Comparison of ENCODE assay signal across 8 cellular contexts in the genomic region with DNA sequence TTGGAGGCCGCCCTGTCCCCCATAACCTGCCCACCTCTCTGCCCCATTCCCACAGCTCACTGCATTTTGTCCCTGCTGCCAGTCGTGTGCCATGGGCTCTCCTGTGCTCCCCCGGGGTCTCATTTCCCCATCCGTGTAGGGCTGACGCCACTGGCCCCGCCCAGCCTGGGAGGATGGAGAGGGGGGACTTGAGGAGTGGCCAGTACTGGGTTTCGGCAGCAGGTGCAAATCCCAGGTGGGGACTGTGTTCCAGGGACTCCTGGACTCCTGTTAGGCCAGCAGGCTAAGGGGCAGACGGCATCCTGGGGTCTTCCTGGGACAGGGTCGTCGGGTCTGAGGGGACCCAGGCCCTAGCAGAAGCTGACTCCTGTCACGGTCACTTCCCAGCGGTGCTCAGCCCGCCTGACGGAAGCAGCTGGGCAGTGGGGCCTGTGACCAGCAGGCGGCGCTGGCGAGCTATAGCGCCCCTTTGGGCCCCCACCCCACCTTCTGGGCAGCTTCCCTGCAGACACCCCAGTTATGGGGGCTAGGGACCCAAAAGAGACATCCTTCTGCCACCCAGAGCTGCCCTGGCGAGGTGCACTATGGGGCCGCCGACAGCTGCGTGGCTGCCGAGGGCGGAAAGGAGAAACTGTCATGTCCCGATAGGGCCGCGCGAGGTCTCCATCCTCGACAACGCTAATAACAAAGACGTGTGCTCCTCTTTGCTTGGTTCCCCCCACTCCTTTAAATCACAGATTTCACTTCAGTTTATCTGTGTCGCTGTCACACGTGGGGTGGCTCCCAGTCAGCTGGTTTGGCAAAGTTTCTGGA. TPM values are rescaled to one million over a fixed set of nuclear protein-coding genes. Genes with fewer than 3 reads are reported as not detected.
DNase-seq lines count a peak whose midpoint lies in the region; TF ChIP-seq lines count a peak whose summit lies in the region.

No MANE protein-coding gene starts in this region.

- H3K9me3 ChIP-seq in A673 (ENCODE audit: low read depth, low read length, poor library complexity, severe bottlenecking) (no peaks in the 10 kb centered on the region), muscle layer of colon (ENCODE audit: low read length) (no peaks in the 10 kb centered on the region)

- H3K9ac ChIP-seq in muscle layer of colon (ENCODE audit: low read length), result peak overlapping the region; percentile 17

- intact Hi-C loops in A673 (cut with micrococcal nuclease; ENCODE audit: unreplicated experiment), result loop anchor here (1.0 to 5.0 kb wide), 3 partner anchors 60 to 490 kb away; no protein-coding TSS in a partner anchor

- peak; percentile 55 for DNase-seq in A673 (ENCODE audit: low spot score)
- peak; percentile 82 for DNase-seq in GM13977 (ENCODE audit: low spot score)
- peak; percentile 71 for DNase-seq in NCI-H345 (lab: John Stamatoyannopoulos, UW)
- DNase-seq in activated CD8-positive, alpha-beta memory T cell treated with anti-CD3 and anti-CD28 coated beads, Interleukin-2, amount 50 U/mL, for 4 hours, result peak; percentile 67
- DNase-seq in epithelial cell of esophagus (ENCODE audit: low read depth), result peak; percentile 28
- peak; percentile 15 to 19 for DNase-seq in stimulated activated CD8-positive, alpha-beta memory T cell treated with anti-CD3 and anti-CD28 coated beads, Interleukin-7, amount 100 ng/mL, for 48 hours (ENCODE audit: extremely low read depth in 1 of 2, low read depth in 1 of 2)
- DNase-seq in NK-92 treated with Interleukin-12 subunit alpha and Interleukin-12 subunit beta, amount 100 ng/mL, for 24 hours (lab: John Stamatoyannopoulos, UW), result no peak

- H3K36me3 ChIP-seq in A673 (ENCODE audit: insufficient read depth, low read length, poor library complexity, severe bottlenecking), result no peaks in the 10 kb centered on the region
- peaks cover 5% of the 10 kb centered on the region for H3K36me3 ChIP-seq in muscle layer of colon (ENCODE audit: insufficient read depth, low read length)

- no peaks in the 10 kb centered on the region for H3K27me3 ChIP-seq in A673 (replicated peaks; ENCODE audit: insufficient read depth, low read depth, low read length, poor library complexity)
- H3K27me3 ChIP-seq in muscle layer of colon (ENCODE audit: control insufficient read depth in 1 of 2, insufficient read depth in 2 of 2, low read length in 2 of 2), result peaks cover 0 to 14% of the 10 kb centered on the region in 2 donors

- in situ Hi-C loops in GM13977 (cut with MboI; ENCODE audit: low pct_unique_long_range_greater_than_20kb, low sequenced_read_pairs, unreplicated experiment), result no loop called here

- BruUV-seq in A673 (replicated peaks; lab: Mats Ljungman, UMichigan), result no TSS peak

- TF ChIP-seq CTCF in A673 (conservative IDR thresholded peaks at IDR 0.05; ENCODE audit: low read depth, low read length) (peak; percentile 100), GM13977 (IDR thresholded peaks at IDR 0.05; ENCODE audit: extremely low read depth, insufficient read depth, missing control alignments) (peak; percentile 97), epithelial cell of esophagus (IDR thresholded peaks at IDR 0.05; ENCODE audit: insufficient read depth, low read depth, low read length, missing control alignments) (peak; percentile 93)

- CTCF ChIA-PET in A673 (lab: Charles Lee), result interaction anchor here (0.6 to 1.9 kb wide), 9 partner anchors 12 to 493 kb away, joined by 3 to 9 read pairs (median 4); no protein-coding TSS in a partner anchor

- H3K4me1 ChIP-seq in A673 (ENCODE audit: insufficient read depth, low read length, poor library complexity, severe bottlenecking) (no peaks in the 10 kb centered on the region), muscle layer of colon (ENCODE audit: insufficient read depth, low read length) (peaks cover 22% of the 10 kb centered on the region)

- H3K4me3 ChIP-seq in A673 (ENCODE audit: low read depth, low read length, poor library complexity, severe bottlenecking), result peak overlapping the region; percentile 43
- H3K4me3 ChIP-seq in epithelial cell of esophagus (ENCODE audit: low read length), result peak overlapping the region; percentile 35
- peak overlapping the region; percentile 54 to 61 for H3K4me3 ChIP-seq in muscle layer of colon (ENCODE audit: low read depth in 1 of 2, low read length in 2 of 2)

- POLR2A ChIA-PET in A673 (lab: Charles Lee; ENCODE audit: low non-redundant PET), result no interaction called here

- H3K27ac ChIP-seq in A673 (ENCODE audit: low read depth, low read length, poor library complexity, severe bottlenecking) (no peak overlapping the region), muscle layer of colon (ENCODE audit: low read depth, low read length) (no peak overlapping the region)

RNA-seq across cellular contexts. Expression of a gene that starts 1.0 kb away (rescaled TPM):
- total RNA-seq in A673 (2021), result not detected in 2 replicates

RNA-seq across cellular contexts. Expression of a gene that starts 24.4 kb away (rescaled TPM):
- not detected in 2 replicates for total RNA-seq in A673 (2021)
